In genomic region chr20:32474717-32474966, GRCh38 we compare ENCODE assay signal across 9 cellular contexts.
DNase-seq lines count a peak whose midpoint lies in the region; ATAC-seq and TF ChIP-seq lines count a peak whose summit lies in the region.
"Had no signal": no experiment of that assay in that cellular context is flagged by ENCODE, and none has a peak within 500 bp of the region (broad histone marks: within the 10 kb centered on the region; RNA-seq: fewer than 3 reads in every experiment).

No MANE protein-coding gene starts in this region.

- H3K36me3 ChIP-seq in HUES64 (ENCODE audit: insufficient read depth, low read length) (peaks cover 19% of the 10 kb centered on the region), colonic mucosa (peaks cover 5% of the 10 kb centered on the region), mesodermal cell (ENCODE audit: control insufficient read depth, insufficient read depth, low read length) (peaks cover 44% of the 10 kb centered on the region), testis (ENCODE audit: low read depth, missing control alignments) (no peaks in the 10 kb centered on the region)

- no peaks in the 10 kb centered on the region for H3K9me3 Mint-ChIP-seq in activated CD4-positive, alpha-beta memory T cell treated with anti-CD3 and anti-CD28 coated beads for 36 hours
- H3K9me3 Mint-ChIP-seq: activated naive CD8-positive, alpha-beta T cell treated with anti-CD3 and anti-CD28 coated beads, Interleukin-2, amount 10 ng/mL, durations not matched to agents 7 days and 5 days had no signal

- no peak overlapping the region for H3K27ac Mint-ChIP-seq in activated CD4-positive, alpha-beta memory T cell treated with anti-CD3 and anti-CD28 coated beads for 36 hours
- H3K27ac Mint-ChIP-seq: activated naive CD8-positive, alpha-beta T cell treated with anti-CD3 and anti-CD28 coated beads, Interleukin-2, amount 10 ng/mL, durations not matched to agents 7 days and 5 days had no signal

- POLR2A ChIA-PET in activated CD4-positive, alpha-beta memory T cell treated with anti-CD3 and anti-CD28 coated beads for 36 hours (lab: Charles Lee), result no interaction called here

- H3K27me3 ChIP-seq in HUES64 (ENCODE audit: insufficient read depth, low read length) (no peaks in the 10 kb centered on the region), colonic mucosa (no peaks in the 10 kb centered on the region), testis (no peaks in the 10 kb centered on the region)

- TF ChIP-seq POLR2A in testis (IDR thresholded peaks at IDR 0.05), result no peak

- TF ChIP-seq CTCF in colonic mucosa (IDR thresholded peaks at IDR 0.05) (no peak), testis (IDR thresholded peaks at IDR 0.05) (no peak)

- CTCF ChIA-PET in activated CD4-positive, alpha-beta memory T cell treated with anti-CD3 and anti-CD28 coated beads for 36 hours (lab: Charles Lee), result no interaction called here

- H3K9ac ChIP-seq in HUES64 (ENCODE audit: low read depth, low read length), result peak overlapping the region; percentile 55; the same call in 1 of the 2 replicates
- H3K9ac ChIP-seq in colonic mucosa (ENCODE audit: low read depth in 2 of 2, low read length in 2 of 2), result peak overlapping the region; percentile 76 to 97

- DNase-seq in colonic mucosa (no peak), testis (no peak), cerebellar cortex (ENCODE audit: low spot score) (no peak)
- DNase-seq in activated naive CD4-positive, alpha-beta T cell treated with Interleukin-2 at 50 U/mL for 16 hours, result no peak
- DNase-seq in activated CD4-positive, alpha-beta memory T cell treated with anti-CD3 and anti-CD28 coated beads for 36 hours, result no peak
- DNase-seq: activated naive CD8-positive, alpha-beta T cell treated with anti-CD3 and anti-CD28 coated beads, Interleukin-2, amount 10 ng/mL, durations not matched to agents 7 days and 5 days had no signal

- intact Hi-C loops in colonic mucosa (cut with DNase I), result no loop called here
- intact Hi-C loops in testis (cut with DNase I; ENCODE audit: low total_unique reads), result loop anchor here (10.0 kb wide), 1 partner anchor 140 kb away; no protein-coding TSS in a partner anchor
- intact Hi-C loops in activated CD4-positive, alpha-beta memory T cell treated with anti-CD3 and anti-CD28 coated beads for 36 hours (cut with micrococcal nuclease), result no loop called here

- peaks cover 26% of the 10 kb centered on the region for H3K4me1 Mint-ChIP-seq in activated CD4-positive, alpha-beta memory T cell treated with anti-CD3 and anti-CD28 coated beads for 36 hours (ENCODE audit: low read depth)

- H3K9me3 ChIP-seq in HUES64 (ENCODE audit: insufficient read depth, low read depth, low read length) (no peaks in the 10 kb centered on the region), colonic mucosa (no peaks in the 10 kb centered on the region), mesodermal cell (ENCODE audit: control insufficient read depth, low read length) (no peaks in the 10 kb centered on the region), testis (no peaks in the 10 kb centered on the region)

- no peak overlapping the region for H3K4me3 Mint-ChIP-seq in activated CD4-positive, alpha-beta memory T cell treated with anti-CD3 and anti-CD28 coated beads for 36 hours
- H3K4me3 Mint-ChIP-seq: activated naive CD8-positive, alpha-beta T cell treated with anti-CD3 and anti-CD28 coated beads, Interleukin-2, amount 10 ng/mL, durations not matched to agents 7 days and 5 days had no signal

- H3K36me3 Mint-ChIP-seq in activated CD4-positive, alpha-beta memory T cell treated with anti-CD3 and anti-CD28 coated beads for 36 hours, result no peaks in the 10 kb centered on the region

- no peak for ATAC-seq in GM21447 (IDR thresholded peaks at IDR 0.05; ENCODE audit: unreplicated experiment)

- H3K4me1 ChIP-seq in HUES64 (ENCODE audit: insufficient read depth, low read length) (peaks cover 36% of the 10 kb centered on the region), colonic mucosa (peaks cover 78% of the 10 kb centered on the region), mesodermal cell (ENCODE audit: control insufficient read depth, insufficient read depth, low read length, poor library complexity, severe bottlenecking) (peaks cover 65% of the 10 kb centered on the region), testis (peaks cover 52% of the 10 kb centered on the region)

- no peaks in the 10 kb centered on the region for H3K27me3 Mint-ChIP-seq in activated CD4-positive, alpha-beta memory T cell treated with anti-CD3 and anti-CD28 coated beads for 36 hours
- H3K27me3 Mint-ChIP-seq: activated naive CD8-positive, alpha-beta T cell treated with anti-CD3 and anti-CD28 coated beads, Interleukin-2, amount 10 ng/mL, durations not matched to agents 7 days and 5 days had no signal

- WGBS in HUES64, result 75% methylated on average over 8 of the region's 8 CpGs
- WGBS in mesodermal cell (ENCODE audit: insufficient coverage in 2 of 2), 2 experiments, result 64 to 69% methylated on average over 3 to 8 of the region's 8 CpGs
- 19% methylated on average over 7 of the region's 8 CpGs; no CpG with 5 or more reads in 1 of the 2 donors for WGBS in testis, 2 donors

- H3K27ac ChIP-seq in HUES64 (ENCODE audit: low read depth, low read length) (peak overlapping the region; percentile 66; the same call in 1 of the 2 replicates), colonic mucosa (peak overlapping the region; percentile 95), mesodermal cell (ENCODE audit: low read depth, low read length, severe bottlenecking) (peak overlapping the region; percentile 97), testis (peak overlapping the region; percentile 52 to 60)

- H3K4me3 ChIP-seq in HUES64 (ENCODE audit: low read length) (no peak overlapping the region), colonic mucosa (peak overlapping the region; percentile 21), mesodermal cell (ENCODE audit: extremely low read depth, insufficient read depth, low read length, poor library complexity, severe bottlenecking) (peak overlapping the region; percentile 19), testis (peak overlapping the region in 1 of 2 donors; percentile 6)
